1 cellular context compared by ENCODE assay signal in genomic region chr12:52913424-52913821, GRCh38.
TF ChIP-seq lines count a peak whose summit lies in the region.

No MANE protein-coding gene starts in this region.

TF ChIP-seq in HCT116, 20 proteins besides CTCF, POLR2A, EP300 and RAD21:
- TF ChIP-seq MAX (IDR thresholded peaks at IDR 0.05) (no peak), SIN3A (IDR thresholded peaks at IDR 0.05; ENCODE audit: low read depth) (no peak), ZNF274 (IDR thresholded peaks at IDR 0.05; ENCODE audit: low read depth, low read length) (no peak), CEBPB (IDR thresholded peaks at IDR 0.05; ENCODE audit: low read depth) (no peak), ZFX (IDR thresholded peaks at IDR 0.05) (no peak), SRF (IDR thresholded peaks at IDR 0.05; ENCODE audit: low read depth) (no peak), ZBTB33 (IDR thresholded peaks at IDR 0.05; ENCODE audit: extremely low read depth, insufficient replicate concordance, low read length) (no peak), CBX3 (IDR thresholded peaks at IDR 0.05; ENCODE audit: low read depth) (no peak), EZH2phosphoT487 (IDR thresholded peaks at IDR 0.05; ENCODE audit: borderline replicate concordance) (no peak), JUND (IDR thresholded peaks at IDR 0.05) (no peak), ELF1 (IDR thresholded peaks at IDR 0.05; ENCODE audit: borderline replicate concordance, low read depth) (no peak), TCF7L2 (IDR thresholded peaks at IDR 0.05; ENCODE audit: borderline replicate concordance, extremely low read depth, insufficient read depth, insufficient read length) (no peak), YY1 (IDR thresholded peaks at IDR 0.05; ENCODE audit: extremely low read depth, insufficient replicate concordance, low read depth, low read length) (no peak), SP1 (IDR thresholded peaks at IDR 0.05; ENCODE audit: low read depth) (no peak), POLR2AphosphoS5 (IDR thresholded peaks at IDR 0.05; ENCODE audit: low read depth, low read length) (no peak), EGR1 (IDR thresholded peaks at IDR 0.05; ENCODE audit: low read depth) (no peak), EZH2 (IDR thresholded peaks at IDR 0.05) (no peak), FOSL1 (IDR thresholded peaks at IDR 0.05; ENCODE audit: low read depth) (no peak)
TF ChIP-seq in HCT116: peak in this region for 0.
